9 cellular contexts compared by ENCODE assay signal in genomic region chr1:22665752-22666151, GRCh38. TPM values are rescaled to one million over a fixed set of nuclear protein-coding genes. Genes with fewer than 3 reads are reported as not detected.
DNase-seq lines count a peak whose midpoint lies in the region; ATAC-seq and TF ChIP-seq lines count a peak whose summit lies in the region.
"Had no signal": no experiment of that assay in that cellular context is flagged by ENCODE, and none has a peak within 500 bp of the region (broad histone marks: within the 10 kb centered on the region; RNA-seq: fewer than 3 reads in every experiment).

No MANE protein-coding gene starts in this region.

- DNase-seq in EL (peak; percentile 30), Karpas-422 (peak; percentile 53), mammary epithelial cell (peak; percentile 5), SIG-M5 treated with dmso at 0.1 percent for 504 hours (lab: John Stamatoyannopoulos, UW; ENCODE audit: unreplicated experiment) (no peak)
- no peak for DNase-seq in stimulated activated CD8-positive, alpha-beta memory T cell treated with anti-CD3 and anti-CD28 coated beads, Interleukin-4, amount 100 ng/mL, for 48 hours

- no peak overlapping the region for H3K9ac ChIP-seq in Karpas-422 (ENCODE audit: low read length)
- H3K9ac ChIP-seq in mammary epithelial cell (ENCODE audit: insufficient read depth, low read length), result no peak overlapping the region

- H3K9me3 Mint-ChIP-seq in nephron, result no peaks in the 10 kb centered on the region

- peak; percentile 34 to 50 for TF ChIP-seq CTCF in mammary epithelial cell (conservative IDR thresholded peaks at IDR 0.05 in 1 of 2, IDR thresholded peaks at IDR 0.05 in 1 of 2; ENCODE audit: extremely low read depth in 1 of 2, insufficient read depth in 1 of 2, low read depth in 1 of 2, low read length in 2 of 2)
- peak; percentile 61 to 74 (median 71) for TF ChIP-seq CTCF in nephron (IDR thresholded peaks at IDR 0.05; ENCODE audit: unreplicated experiment in 3 of 3)

- no peaks in the 10 kb centered on the region for H3K4me1 Mint-ChIP-seq in nephron

- ATAC-seq in GM19035 (IDR thresholded peaks at IDR 0.05; ENCODE audit: unreplicated experiment) (no peak), GM18868 (IDR thresholded peaks at IDR 0.05; ENCODE audit: unreplicated experiment) (no peak)

- H3K4me2 ChIP-seq in Karpas-422 (ENCODE audit: low read depth, low read length, poor library complexity, severe bottlenecking), result no peak overlapping the region
- H3K4me2 ChIP-seq in mammary epithelial cell (ENCODE audit: insufficient read depth, low read depth, low read length), result no peak overlapping the region

- intact Hi-C loops in mammary epithelial cell (cut with micrococcal nuclease), result loop anchor here (1.0 kb wide), 2 partner anchors 265 to 299 kb away; no protein-coding TSS in a partner anchor

- H3K4me3 ChIP-seq in Karpas-422 (ENCODE audit: low read length) (no peak overlapping the region), mammary epithelial cell (replicated peaks in 1 of 3; ENCODE audit: insufficient read depth in 1 of 3, low read depth in 2 of 3, low read length in 3 of 3) (no peak overlapping the region)
- H3K4me3 ChIP-seq: SK-N-MC had no signal

- dilution Hi-C loops in mammary epithelial cell (cut with HindIII; ENCODE audit: low sequenced_read_pairs), result loop anchor here (5.0 kb wide), 1 partner anchor 78 kb away; no protein-coding TSS in a partner anchor

- H3K36me3 Mint-ChIP-seq in nephron (ENCODE audit: low read depth), result no peaks in the 10 kb centered on the region

- peak overlapping the region in 1 of 3 experiments; percentile 15 for H3K27ac Mint-ChIP-seq in nephron

- no peak overlapping the region for H3K4me3 Mint-ChIP-seq in nephron

- no peaks in the 10 kb centered on the region for H3K4me1 ChIP-seq in Karpas-422 (ENCODE audit: low read length)
- H3K4me1 ChIP-seq in mammary epithelial cell (ENCODE audit: insufficient read depth, low read length), result no peaks in the 10 kb centered on the region

- no peak overlapping the region for H3K27ac ChIP-seq in Karpas-422 (ENCODE audit: low read length)
- H3K27ac ChIP-seq in mammary epithelial cell (ENCODE audit: insufficient read depth, low read depth, low read length), result no peak overlapping the region
- H3K27ac ChIP-seq: SK-N-MC had no signal

- H3K9me2 ChIP-seq in Karpas-422 (replicated peaks; ENCODE audit: insufficient read depth, low read length), result no peaks in the 10 kb centered on the region

- peaks cover 44% of the 10 kb centered on the region for H3K27me3 Mint-ChIP-seq in nephron (ENCODE audit: low read depth)

- H4K20me1 ChIP-seq in Karpas-422 (ENCODE audit: insufficient read depth, low read depth, low read length), result no peaks in the 10 kb centered on the region
- H4K20me1 ChIP-seq in mammary epithelial cell (ENCODE audit: insufficient read depth, low read length), result no peaks in the 10 kb centered on the region

- H3K79me2 ChIP-seq in Karpas-422 (ENCODE audit: low read length) (no peaks in the 10 kb centered on the region), mammary epithelial cell (ENCODE audit: insufficient read depth, low read length) (no peaks in the 10 kb centered on the region)

- H3K36me3 ChIP-seq in Karpas-422 (ENCODE audit: insufficient read depth, low read length), result no peaks in the 10 kb centered on the region
- H3K36me3 ChIP-seq in mammary epithelial cell (ENCODE audit: insufficient read depth, low read length), result no peaks in the 10 kb centered on the region

- H2AFZ ChIP-seq in Karpas-422 (ENCODE audit: low read length), result no peak overlapping the region
- H2AFZ ChIP-seq in mammary epithelial cell (ENCODE audit: low read depth, low read length), result no peak overlapping the region

- no peaks in the 10 kb centered on the region for H3K27me3 ChIP-seq in Karpas-422 (ENCODE audit: low read length)
- no peaks in the 10 kb centered on the region for H3K27me3 ChIP-seq in mammary epithelial cell (ENCODE audit: insufficient read depth, low read length)

- BruUV-seq in mammary epithelial cell (replicated peaks; lab: Mats Ljungman, UMichigan), result no TSS peak

- in situ Hi-C loops in mammary epithelial cell (cut with MboI; ENCODE audit: low sequenced_read_pairs in 2 of 2), result no loop called here

- H3K9me3 ChIP-seq in Karpas-422 (ENCODE audit: low read length), result no peaks in the 10 kb centered on the region
- H3K9me3 ChIP-seq in mammary epithelial cell (replicated peaks; ENCODE audit: insufficient read depth, low read length), result no peaks in the 10 kb centered on the region

- CTCF ChIA-PET in mammary epithelial cell (lab: Charles Lee; ENCODE audit: low non-redundant PET), result no interaction called here

- 40% methylated on average over 7 of the region's 7 CpGs for WGBS in mammary epithelial cell (ENCODE audit: low coverage, missing lambda C conversion rate)

RNA-seq across cellular contexts. Expression of gene C1QB, which starts 12.7 kb away (rescaled TPM):
- not detected in 2 replicates for total RNA-seq in Karpas-422 (2014; rRNA removed; shearing (Covaris generic); ENCODE audit: low replicate concordance)
- total RNA-seq in mammary epithelial cell, result not detected
- not detected for polyA plus RNA-seq in mammary epithelial cell
- polyA minus RNA-seq in mammary epithelial cell, result not detected

RNA-seq across cellular contexts. Expression of gene C1QC, which starts 22.3 kb away (rescaled TPM):
- total RNA-seq in Karpas-422 (2014; rRNA removed; shearing (Covaris generic); ENCODE audit: low replicate concordance), result not detected in 2 replicates
- not detected for total RNA-seq in mammary epithelial cell
- not detected for polyA plus RNA-seq in mammary epithelial cell
- not detected for polyA minus RNA-seq in mammary epithelial cell

RNA-seq across cellular contexts. Expression of gene C1QA, which starts 29.3 kb away (rescaled TPM):
- total RNA-seq in Karpas-422 (2014; rRNA removed; shearing (Covaris generic); ENCODE audit: low replicate concordance), result not detected in 2 replicates
- not detected for total RNA-seq in mammary epithelial cell
- polyA plus RNA-seq in mammary epithelial cell, result not detected
- polyA minus RNA-seq in mammary epithelial cell, result not detected

RNA-seq across cellular contexts. Expression of gene EPHB2, which starts 44.9 kb away (rescaled TPM):
- total RNA-seq in Karpas-422 (2014; rRNA removed; shearing (Covaris generic); ENCODE audit: low replicate concordance), result 0.45 and 2.5 TPM in 2 replicates
- total RNA-seq in mammary epithelial cell, result 10 to 100 TPM in 1 of 2 donors, 1 to 10 TPM in 1; 4.9 to 46.3 TPM
- 2.4 TPM for polyA plus RNA-seq in mammary epithelial cell
- 7.4 TPM for polyA minus RNA-seq in mammary epithelial cell

Comparison
In these comparisons a context has a peak if more than half of its experiments do, and no peak if none do; other contexts are left out.
1. DNase-seq: peak in EL (single experiment), Karpas-422 (single experiment) and mammary epithelial cell (single experiment); none in SIG-M5 treated with dmso at 0.1 percent for 504 hours (single experiment) and stimulated activated CD8-positive, alpha-beta memory T cell treated with anti-CD3 and anti-CD28 coated beads, Interleukin-4, amount 100 ng/mL, for 48 hours (single experiment).